9 cellular contexts compared by ENCODE assay signal in genomic region chr1:210234254-210234747, GRCh38. TPM values are rescaled to one million over a fixed set of nuclear protein-coding genes. Genes with fewer than 3 reads are reported as not detected.
DNase-seq lines count a peak whose midpoint lies in the region; ATAC-seq and TF ChIP-seq lines count a peak whose summit lies in the region.
"Had no signal": no experiment of that assay in that cellular context is flagged by ENCODE, and none has a peak within 500 bp of the region (broad histone marks: within the 10 kb centered on the region; RNA-seq: fewer than 3 reads in every experiment).

No MANE protein-coding gene starts in this region.

- POLR2A ChIA-PET in activated CD4-positive, alpha-beta T cell treated with anti-CD3 and anti-CD28 coated beads for 36 hours (lab: Charles Lee), result no interaction called here
- POLR2A ChIA-PET in activated CD4-positive, alpha-beta T cell treated with anti-CD3 and anti-CD28 coated beads, Interleukin-2, amount 10 ng/mL, durations not matched to agents 7 days and 5 days (lab: Charles Lee), result no interaction called here
- POLR2A ChIA-PET in activated CD4-positive, alpha-beta memory T cell treated with anti-CD3 and anti-CD28 coated beads, Interleukin-2, amount 10 ng/mL, durations not matched to agents 7 days and 5 days (lab: Charles Lee), result no interaction called here

- H3K27me3 ChIP-seq in layer of hippocampus (ENCODE audit: control insufficient read depth, insufficient read depth, low read length), result no peaks in the 10 kb centered on the region
- no peaks in the 10 kb centered on the region for H3K27me3 ChIP-seq in thoracic aorta (replicated peaks; ENCODE audit: insufficient read depth)

- TF ChIP-seq CTCF in thoracic aorta (IDR thresholded peaks at IDR 0.05), result no peak

- ATAC-seq in activated CD4-positive, alpha-beta T cell treated with anti-CD3 and anti-CD28 coated beads for 36 hours, result no peak
- ATAC-seq in thoracic aorta (ENCODE audit: insufficient number of reproducible peaks, low FRiP score, low read depth), result no peak

- no peak overlapping the region for H3K27ac Mint-ChIP-seq in activated CD4-positive, alpha-beta T cell treated with anti-CD3 and anti-CD28 coated beads for 36 hours
- H3K27ac Mint-ChIP-seq in activated CD4-positive, alpha-beta T cell treated with anti-CD3 and anti-CD28 coated beads, Interleukin-2, amount 10 ng/mL, durations not matched to agents 7 days and 5 days, result no peak overlapping the region
- H3K27ac Mint-ChIP-seq in activated CD4-positive, alpha-beta memory T cell treated with anti-CD3 and anti-CD28 coated beads, Interleukin-2, amount 10 ng/mL, durations not matched to agents 7 days and 5 days, result no peak overlapping the region

- H3K36me3 ChIP-seq in thoracic aorta, result no peaks in the 10 kb centered on the region

- peak overlapping the region; percentile 80 for H3K27ac ChIP-seq in layer of hippocampus (ENCODE audit: low read depth, low read length)
- H3K27ac ChIP-seq in thoracic aorta, result peak overlapping the region; percentile 92 to 93

- H3K27me3 Mint-ChIP-seq in activated CD4-positive, alpha-beta T cell treated with anti-CD3 and anti-CD28 coated beads for 36 hours, result peaks cover 56% of the 10 kb centered on the region
- peaks cover 74% of the 10 kb centered on the region for H3K27me3 Mint-ChIP-seq in activated CD4-positive, alpha-beta T cell treated with anti-CD3 and anti-CD28 coated beads, Interleukin-2, amount 10 ng/mL, durations not matched to agents 7 days and 5 days
- H3K27me3 Mint-ChIP-seq in activated CD4-positive, alpha-beta memory T cell treated with anti-CD3 and anti-CD28 coated beads, Interleukin-2, amount 10 ng/mL, durations not matched to agents 7 days and 5 days, result peaks cover 63% of the 10 kb centered on the region

- H3K4me3 Mint-ChIP-seq in activated CD4-positive, alpha-beta T cell treated with anti-CD3 and anti-CD28 coated beads for 36 hours, result no peak overlapping the region
- H3K4me3 Mint-ChIP-seq in activated CD4-positive, alpha-beta T cell treated with anti-CD3 and anti-CD28 coated beads, Interleukin-2, amount 10 ng/mL, durations not matched to agents 7 days and 5 days, result no peak overlapping the region
- peak overlapping the region; percentile 15 for H3K4me3 Mint-ChIP-seq in activated CD4-positive, alpha-beta memory T cell treated with anti-CD3 and anti-CD28 coated beads, Interleukin-2, amount 10 ng/mL, durations not matched to agents 7 days and 5 days

- peak; percentile 23 for DNase-seq in activated CD4-positive, alpha-beta T cell treated with anti-CD3 and anti-CD28 coated beads for 36 hours
- DNase-seq in activated CD4-positive, alpha-beta T cell treated with anti-CD3 and anti-CD28 coated beads, Interleukin-2, amount 10 ng/mL, durations not matched to agents 7 days and 5 days, result no peak
- DNase-seq in activated CD4-positive, alpha-beta memory T cell treated with anti-CD3 and anti-CD28 coated beads, Interleukin-2, amount 10 ng/mL, durations not matched to agents 7 days and 5 days, result peak; percentile 29
- DNase-seq in thoracic aorta (ENCODE audit: low spot score) (no peak), NCI-H1048 (lab: John Stamatoyannopoulos, UW) (no peak), medulla oblongata (ENCODE audit: extremely low spot score) (no peak)
- no peak for DNase-seq in activated CD4-positive, alpha-beta T cell treated with anti-CD3 and anti-CD28 coated beads, Interleukin-2, amount 50 U/mL, for 4 hours

- intact Hi-C loops in activated CD4-positive, alpha-beta T cell treated with anti-CD3 and anti-CD28 coated beads for 36 hours (cut with DNase I, micrococcal nuclease), result no loop called here

- H3K9me3 ChIP-seq in thoracic aorta, result no peaks in the 10 kb centered on the region

- peaks cover 28 to 59% of the 10 kb centered on the region in 2 donors for H3K4me1 ChIP-seq in thoracic aorta (ENCODE audit: control insufficient read depth in 1 of 2, low read depth in 2 of 2)

- CTCF ChIA-PET in activated CD4-positive, alpha-beta T cell treated with anti-CD3 and anti-CD28 coated beads for 36 hours (lab: Charles Lee), result no interaction called here
- CTCF ChIA-PET in activated CD4-positive, alpha-beta T cell treated with anti-CD3 and anti-CD28 coated beads, Interleukin-2, amount 10 ng/mL, durations not matched to agents 7 days and 5 days (lab: Charles Lee), result interaction anchor here (0.6 kb wide), 1 partner anchor 122 kb away, joined by 4 read pairs; no protein-coding TSS in a partner anchor
- CTCF ChIA-PET in activated CD4-positive, alpha-beta memory T cell treated with anti-CD3 and anti-CD28 coated beads, Interleukin-2, amount 10 ng/mL, durations not matched to agents 7 days and 5 days (lab: Charles Lee), result interaction anchor here (0.7 kb wide), 1 partner anchor 30 kb away, joined by 3 read pairs; no protein-coding TSS in a partner anchor

- no peaks in the 10 kb centered on the region for H3K9me3 Mint-ChIP-seq in activated CD4-positive, alpha-beta T cell treated with anti-CD3 and anti-CD28 coated beads for 36 hours (ENCODE audit: low read depth)
- H3K9me3 Mint-ChIP-seq in activated CD4-positive, alpha-beta T cell treated with anti-CD3 and anti-CD28 coated beads, Interleukin-2, amount 10 ng/mL, durations not matched to agents 7 days and 5 days, result no peaks in the 10 kb centered on the region
- no peaks in the 10 kb centered on the region for H3K9me3 Mint-ChIP-seq in activated CD4-positive, alpha-beta memory T cell treated with anti-CD3 and anti-CD28 coated beads, Interleukin-2, amount 10 ng/mL, durations not matched to agents 7 days and 5 days

- H3K36me3 Mint-ChIP-seq in activated CD4-positive, alpha-beta T cell treated with anti-CD3 and anti-CD28 coated beads for 36 hours (ENCODE audit: low read depth), result no peaks in the 10 kb centered on the region
- H3K36me3 Mint-ChIP-seq in activated CD4-positive, alpha-beta T cell treated with anti-CD3 and anti-CD28 coated beads, Interleukin-2, amount 10 ng/mL, durations not matched to agents 7 days and 5 days (ENCODE audit: low read depth), result no peaks in the 10 kb centered on the region
- no peaks in the 10 kb centered on the region for H3K36me3 Mint-ChIP-seq in activated CD4-positive, alpha-beta memory T cell treated with anti-CD3 and anti-CD28 coated beads, Interleukin-2, amount 10 ng/mL, durations not matched to agents 7 days and 5 days (ENCODE audit: low read depth)

- peak overlapping the region; percentile 90 for H3K4me3 ChIP-seq in thoracic aorta

- peaks cover 10% of the 10 kb centered on the region for H3K4me1 Mint-ChIP-seq in activated CD4-positive, alpha-beta T cell treated with anti-CD3 and anti-CD28 coated beads for 36 hours
- H3K4me1 Mint-ChIP-seq in activated CD4-positive, alpha-beta T cell treated with anti-CD3 and anti-CD28 coated beads, Interleukin-2, amount 10 ng/mL, durations not matched to agents 7 days and 5 days, result peaks cover 10% of the 10 kb centered on the region
- H3K4me1 Mint-ChIP-seq in activated CD4-positive, alpha-beta memory T cell treated with anti-CD3 and anti-CD28 coated beads, Interleukin-2, amount 10 ng/mL, durations not matched to agents 7 days and 5 days, result peaks cover 10% of the 10 kb centered on the region

RNA-seq across cellular contexts. Expression of gene SERTAD4, which starts 1.7 kb away (rescaled TPM):
- total RNA-seq in activated CD4-positive, alpha-beta T cell treated with anti-CD3 and anti-CD28 coated beads for 36 hours, result not detected
- total RNA-seq in activated CD4-positive, alpha-beta T cell treated with anti-CD3 and anti-CD28 coated beads, Interleukin-2, amount 10 ng/mL, durations not matched to agents 7 days and 5 days, result not detected
- total RNA-seq in activated CD4-positive, alpha-beta memory T cell treated with anti-CD3 and anti-CD28 coated beads, Interleukin-2, amount 10 ng/mL, durations not matched to agents 7 days and 5 days, result not detected
- 10 to 100 TPM in 1 of 2 donors, 1 to 10 TPM in 1; 5.8 to 10.0 TPM for total RNA-seq in thoracic aorta
- total RNA-seq: activated CD8-positive, alpha-beta memory T cell treated with anti-CD3 and anti-CD28 coated beads for 36 hours had no signal

Comparison
In these comparisons a context has a peak if more than half of its experiments do, and no peak if none do; other contexts are left out.
1. DNase-seq: peak in activated CD4-positive, alpha-beta T cell treated with anti-CD3 and anti-CD28 coated beads for 36 hours (single experiment) and activated CD4-positive, alpha-beta memory T cell treated with anti-CD3 and anti-CD28 coated beads, Interleukin-2, amount 10 ng/mL, durations not matched to agents 7 days and 5 days (single experiment); none in activated CD4-positive, alpha-beta T cell treated with anti-CD3 and anti-CD28 coated beads, Interleukin-2, amount 10 ng/mL, durations not matched to agents 7 days and 5 days (single experiment), thoracic aorta (single experiment), NCI-H1048 (single experiment), activated CD4-positive, alpha-beta T cell treated with anti-CD3 and anti-CD28 coated beads, Interleukin-2, amount 50 U/mL, for 4 hours (0 of 2) and medulla oblongata (single experiment).
2. RNA of gene SERTAD4, which starts 1.7 kb away (total RNA-seq): 5.8 to 10.0 TPM in thoracic aorta; not detected in activated CD4-positive, alpha-beta T cell treated with anti-CD3 and anti-CD28 coated beads for 36 hours, not detected in activated CD4-positive, alpha-beta T cell treated with anti-CD3 and anti-CD28 coated beads, Interleukin-2, amount 10 ng/mL, durations not matched to agents 7 days and 5 days and not detected in activated CD4-positive, alpha-beta memory T cell treated with anti-CD3 and anti-CD28 coated beads, Interleukin-2, amount 10 ng/mL, durations not matched to agents 7 days and 5 days; every median in the first group is over 4 times any median in the second.